ENCODE assay signal across 14 cellular contexts in the genomic region with DNA sequence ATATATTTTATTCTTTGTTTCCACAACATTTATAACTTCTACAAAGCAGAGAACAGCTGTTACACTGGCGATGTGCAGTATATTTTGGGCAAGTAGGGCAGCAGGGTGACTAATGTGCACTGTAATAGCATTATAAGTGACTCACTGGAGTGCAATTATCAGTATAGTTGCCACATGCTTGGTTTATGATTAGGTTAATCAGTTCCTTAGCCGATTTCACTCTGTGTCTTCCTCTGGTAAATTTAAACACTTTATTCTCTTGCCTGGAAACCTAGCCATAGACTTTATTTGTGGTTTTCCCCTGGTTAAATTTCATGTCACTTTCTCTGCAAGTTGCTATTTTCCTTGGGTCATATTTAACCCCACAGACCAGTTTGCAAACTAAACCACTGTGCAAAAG.
DNase-seq lines count a peak whose midpoint lies in the region; ATAC-seq and TF ChIP-seq lines count a peak whose summit lies in the region.
"Had no signal": no experiment of that assay in that cellular context is flagged by ENCODE, and none has a peak within 500 bp of the region (broad histone marks: within the 10 kb centered on the region; RNA-seq: fewer than 3 reads in every experiment).

No MANE protein-coding gene starts in this region.

- POLR2A ChIA-PET in A673 (lab: Charles Lee; ENCODE audit: low non-redundant PET): no interaction called here

- peaks cover 16% of the 10 kb centered on the region for H3K4me1 ChIP-seq in A673 (ENCODE audit: insufficient read depth, low read length, poor library complexity, severe bottlenecking)
- H3K4me1 ChIP-seq in stomach: no peaks in the 10 kb centered on the region

- TF ChIP-seq EP300 in stomach (IDR thresholded peaks at IDR 0.05): no peak

- H3K36me3 ChIP-seq in A673 (ENCODE audit: insufficient read depth, low read length, poor library complexity, severe bottlenecking): no peaks in the 10 kb centered on the region
- H3K36me3 ChIP-seq in stomach: no peaks in the 10 kb centered on the region

- H3K4me3 ChIP-seq in A673 (ENCODE audit: low read depth, low read length, poor library complexity, severe bottlenecking) (no peak overlapping the region), stomach (no peak overlapping the region)
- H3K4me3 ChIP-seq: GM12878 had no signal

- intact Hi-C loops in A673 (cut with micrococcal nuclease; ENCODE audit: unreplicated experiment): no loop called here
- intact Hi-C loops in stomach (cut with DNase I; ENCODE audit: low total_unique reads): no loop called here

- no TSS peak for BruUV-seq in A673 (replicated peaks; lab: Mats Ljungman, UMichigan)

- ATAC-seq in GM21423 (IDR thresholded peaks at IDR 0.05; ENCODE audit: unreplicated experiment): no peak
- ATAC-seq: esophagus mucosa, GM12878 had no signal

- DNase-seq in A673 (ENCODE audit: low spot score): peak; percentile 73
- DNase-seq in GM04503 (ENCODE audit: low read depth): peak; percentile 61
- DNase-seq in T1000 (lab: John Stamatoyannopoulos, UW): peak; percentile 2
- DNase-seq in glomerular visceral epithelial cell (ENCODE audit: extremely low spot score): peak; percentile 62
- no peak for DNase-seq in stomach
- DNase-seq in SKM-1 treated with dmso at 0.1 percent for 144 hours (lab: John Stamatoyannopoulos, UW; ENCODE audit: unreplicated experiment): no peak
- DNase-seq in activated T-cell treated with anti-CD3 and anti-CD28 coated beads, Interleukin-2, amount 50 U/mL, for 48 hours: no peak
- DNase-seq: aorta; CD4-positive, alpha-beta memory T cell; NCI-H1694; stimulated activated CD4-positive, alpha-beta T cell treated with anti-CD3 and anti-CD28 coated beads, Interleukin-2, amount 100 ng/mL, for 24 hours had no signal

- CTCF ChIA-PET in A673 (lab: Charles Lee): no interaction called here

- TF ChIP-seq POLR2A in stomach (IDR thresholded peaks at IDR 0.05): no peak

- H3K9me3 ChIP-seq in A673 (ENCODE audit: low read depth, low read length, poor library complexity, severe bottlenecking) (no peaks in the 10 kb centered on the region), stomach (no peaks in the 10 kb centered on the region)

- no peaks in the 10 kb centered on the region for H3K27me3 ChIP-seq in A673 (replicated peaks; ENCODE audit: insufficient read depth, low read depth, low read length, poor library complexity)
- H3K27me3 ChIP-seq in stomach: no peaks in the 10 kb centered on the region

- H3K27ac ChIP-seq in A673 (ENCODE audit: low read depth, low read length, poor library complexity, severe bottlenecking) (peak overlapping the region; percentile 7), stomach (no peak overlapping the region)

- WGBS in stomach, 5 donors: 24 to 54% (median 48%) methylated on average over 2 of the region's 2 CpGs

- TF ChIP-seq CTCF in A673 (conservative IDR thresholded peaks at IDR 0.05; ENCODE audit: low read depth, low read length) (no peak), stomach (IDR thresholded peaks at IDR 0.05) (no peak)

Comparison
In these comparisons a context has a peak if more than half of its experiments do, and no peak if none do; other contexts are left out.
1. DNase-seq: peak in A673 (single experiment), GM04503 (single experiment), T1000 (single experiment) and glomerular visceral epithelial cell (single experiment); none in stomach (single experiment), SKM-1 treated with dmso at 0.1 percent for 144 hours (single experiment) and activated T-cell treated with anti-CD3 and anti-CD28 coated beads, Interleukin-2, amount 50 U/mL, for 48 hours (0 of 2).